ENCODE assay signal across 9 cellular contexts in the genomic region with DNA sequence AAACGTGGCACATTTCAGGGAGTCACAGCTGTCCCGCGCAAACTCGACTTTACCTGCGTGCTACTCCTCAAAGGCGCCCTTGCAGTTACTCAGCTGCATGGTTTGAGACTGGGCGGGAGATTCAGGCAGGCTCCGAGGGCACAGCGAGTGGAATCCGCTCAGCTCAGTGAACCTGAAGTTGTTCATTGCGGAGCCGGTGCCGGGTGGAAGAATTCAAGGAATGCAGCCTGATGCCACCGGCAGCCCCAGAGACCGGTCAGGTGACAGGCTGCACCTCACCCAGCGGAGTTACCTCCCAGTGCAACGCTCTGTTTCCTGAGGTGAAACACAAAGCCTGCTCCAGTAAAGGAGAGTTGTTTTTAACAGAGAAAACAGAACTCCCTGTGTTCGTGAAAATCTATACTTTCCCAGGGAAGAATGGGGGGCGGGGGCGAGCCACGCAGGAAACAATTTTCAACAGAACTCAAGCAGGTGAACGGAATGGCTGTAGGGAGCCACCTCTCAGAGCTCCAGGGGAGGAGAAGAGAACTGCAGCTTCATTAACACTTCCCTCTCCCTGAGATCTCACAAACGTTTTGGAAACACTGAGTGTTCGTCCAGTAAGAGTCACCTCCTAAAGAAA. TPM values are rescaled to one million over a fixed set of nuclear protein-coding genes. Genes with fewer than 3 reads are reported as not detected.
DNase-seq lines count a peak whose midpoint lies in the region; ATAC-seq, FAIRE-seq and TF ChIP-seq lines count a peak whose summit lies in the region.
"Had no signal": no experiment of that assay in that cellular context is flagged by ENCODE, and none has a peak within 500 bp of the region (broad histone marks: within the 10 kb centered on the region; RNA-seq: fewer than 3 reads in every experiment).

No MANE protein-coding gene starts in this region.

- FAIRE-seq in small intestine (lab: Jason Lieb, UNC): no peak

- in situ Hi-C loops in GM13976 (cut with MboI; ENCODE audit: low sequenced_read_pairs, unreplicated experiment): no loop called here

- peak; percentile 39 for DNase-seq in HPDE6-E6E7 (ENCODE audit: extremely low spot score)
- DNase-seq in amniotic epithelial cell (ENCODE audit: low read depth): peak; percentile 13
- peak; percentile 64 for DNase-seq in iPS DF 6.9 (ENCODE audit: low read depth, low spot score)
- peak; percentile 40 for DNase-seq in small intestine
- DNase-seq in GM13976 (ENCODE audit: low spot score): no peak
- DNase-seq in foreskin melanocyte: no peak
- DNase-seq in DMS114 treated with DMSO at 0.1 percent for 48 hours (lab: John Stamatoyannopoulos, UW; ENCODE audit: unreplicated experiment): no peak

- H3K4me1 ChIP-seq in iPS DF 6.9 (ENCODE audit: control insufficient read depth, insufficient read depth, low read length) (peaks cover 3% of the 10 kb centered on the region; the same call in 1 of the 2 replicates), small intestine (ENCODE audit: control insufficient read depth in 2 of 2, insufficient read depth in 1 of 2, low read depth in 1 of 2, low read length in 1 of 2) (no peaks in the 10 kb centered on the region)

- H3K36me3 ChIP-seq in iPS DF 6.9 (ENCODE audit: control insufficient read depth, insufficient read depth, low read length) (no peaks in the 10 kb centered on the region), small intestine (ENCODE audit: control insufficient read depth in 2 of 2, insufficient read depth in 2 of 2, low read length in 2 of 2) (no peaks in the 10 kb centered on the region)

- no peaks in the 10 kb centered on the region for H3K9me3 ChIP-seq in iPS DF 6.9 (ENCODE audit: control insufficient read depth, insufficient read depth, low read length)
- no peaks in the 10 kb centered on the region for H3K9me3 ChIP-seq in small intestine (ENCODE audit: control insufficient read depth, low read depth)

- H3K4me3 ChIP-seq in iPS DF 6.9 (ENCODE audit: low read length) (peak overlapping the region; percentile 29; the same call in 1 of the 2 replicates), small intestine (ENCODE audit: low read depth in 1 of 2, low read length in 2 of 2) (no peak overlapping the region)

- H3K27ac ChIP-seq in iPS DF 6.9 (ENCODE audit: low read length) (no peak overlapping the region), small intestine (ENCODE audit: low read depth in 1 of 2, low read length in 1 of 2) (no peak overlapping the region)
- H3K27ac ChIP-seq: HL-60 had no signal

- TF ChIP-seq CTCF in GM13976 (IDR thresholded peaks at IDR 0.05; ENCODE audit: borderline replicate concordance, control extremely low read depth, extremely low read depth, insufficient read depth, missing control alignments): no peak

- no CpG with 5 or more reads among the region's 24 CpGs for WGBS in iPS DF 6.9 (ENCODE audit: insufficient coverage, insufficient read length)
- WGBS in small intestine, 3 donors: 2 to 4% (median 2%) methylated on average over 24 of the region's 24 CpGs

- no peaks in the 10 kb centered on the region for H3K27me3 ChIP-seq in iPS DF 6.9 (ENCODE audit: control insufficient read depth, insufficient read depth, low read length)
- H3K27me3 ChIP-seq in small intestine (ENCODE audit: control insufficient read depth in 2 of 2, insufficient read depth in 2 of 2, low read length in 2 of 2): no peaks in the 10 kb centered on the region

- no peak for ATAC-seq in GM19035 (IDR thresholded peaks at IDR 0.05; ENCODE audit: unreplicated experiment)

RNA-seq across cellular contexts. Expression of gene VEPH1, which starts 3.8 kb away (rescaled TPM):
- under 1 TPM in 1 of 3 donors, not detected in 2; 0.04 TPM for polyA plus RNA-seq in small intestine

Comparison
In these comparisons a context has a peak if more than half of its experiments do, and no peak if none do; other contexts are left out.
1. DNase-seq: peak in HPDE6-E6E7 (single experiment), amniotic epithelial cell (single experiment), iPS DF 6.9 (single experiment) and small intestine (single experiment); none in GM13976 (single experiment), foreskin melanocyte (single experiment) and DMS114 treated with DMSO at 0.1 percent for 48 hours (single experiment).